ENCODE assay signal across 8 cellular contexts in the genomic region with DNA sequence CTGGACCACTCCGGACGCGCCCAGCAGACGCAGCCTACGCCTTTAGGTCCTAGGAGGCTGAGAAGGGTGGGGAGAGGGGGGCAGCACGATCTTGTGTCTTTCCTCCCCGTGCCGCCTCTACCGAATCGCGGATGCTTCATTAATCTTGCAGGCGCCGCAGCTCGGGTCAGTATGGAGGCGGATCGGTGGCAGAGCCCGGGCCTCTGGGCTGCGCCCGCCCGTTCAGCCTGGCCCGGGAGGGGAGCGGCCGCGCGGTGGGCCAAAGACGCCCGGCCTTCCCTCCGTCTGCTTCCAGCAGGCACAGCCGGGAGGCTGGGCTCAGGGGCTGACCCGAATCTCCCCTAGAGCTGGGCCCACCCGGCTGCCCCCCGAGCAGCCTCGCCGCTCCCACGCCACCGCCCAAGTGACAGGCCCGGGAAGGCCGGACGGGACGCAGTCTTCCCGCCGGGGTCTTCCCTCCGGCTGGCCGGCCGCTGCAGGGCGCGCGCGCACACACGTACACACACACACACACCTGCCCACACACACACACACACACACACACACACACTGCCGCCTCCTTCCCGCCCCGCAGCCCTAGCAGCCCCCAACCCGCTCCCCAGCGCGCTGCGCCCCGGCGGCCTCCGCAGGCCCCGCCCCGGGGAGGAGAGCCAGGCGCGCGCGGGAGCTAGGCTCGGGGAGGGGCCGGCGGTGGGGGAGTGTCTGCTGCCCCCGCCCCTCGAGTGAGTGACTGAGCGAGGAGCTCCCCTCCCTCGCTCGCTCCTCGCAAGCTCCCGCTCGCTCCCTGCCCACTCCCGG. TPM values are rescaled to one million over a fixed set of nuclear protein-coding genes. Genes with fewer than 3 reads are reported as not detected.
A peak's percentile ranks its signal among the peaks of the same experiment; 100 is the strongest.
DNase-seq lines count a peak whose midpoint lies in the region; ATAC-seq and FAIRE-seq lines count a peak whose summit lies in the region.

A gene with protein sequence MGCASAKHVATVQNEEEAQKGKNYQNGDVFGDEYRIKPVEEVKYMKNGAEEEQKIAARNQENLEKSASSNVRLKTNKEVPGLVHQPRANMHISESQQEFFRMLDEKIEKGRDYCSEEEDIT (plus strand): TSS at position 759 of the 798 bp plus-strand sequence. CDS start 90,481 bp downstream, outside the sequence.

- peak within 1 kb of the TSS; percentile 71 for H3K4me3 ChIP-seq in SJCRH30
- peak within 1 kb of the TSS; percentile 99 for H3K4me3 ChIP-seq in neuron (ENCODE audit: low read length)
- peak within 1 kb of the TSS; percentile 80 to 93 for H3K4me3 ChIP-seq in stomach smooth muscle (ENCODE audit: low read length in 2 of 2)

- H3K9me3 Mint-ChIP-seq in activated naive CD4-positive, alpha-beta T cell treated with anti-CD3 and anti-CD28 coated beads, Interleukin-2, amount 10 ng/mL, durations not matched to agents 7 days and 5 days: no peaks in the 10 kb centered on the region

- no peak within 1 kb of the TSS; the same call in 1 of the 2 replicates for H3K27ac ChIP-seq in SJCRH30
- H3K27ac ChIP-seq in stomach smooth muscle (ENCODE audit: low read length): peak within 1 kb of the TSS; percentile 77

- H3K27me3 Mint-ChIP-seq in activated naive CD4-positive, alpha-beta T cell treated with anti-CD3 and anti-CD28 coated beads, Interleukin-2, amount 10 ng/mL, durations not matched to agents 7 days and 5 days: peaks cover 82% of the 10 kb centered on the region

- H3K4me1 Mint-ChIP-seq in activated naive CD4-positive, alpha-beta T cell treated with anti-CD3 and anti-CD28 coated beads, Interleukin-2, amount 10 ng/mL, durations not matched to agents 7 days and 5 days: peaks cover 18% of the 10 kb centered on the region

- peaks cover 3% of the 10 kb centered on the region for H3K36me3 Mint-ChIP-seq in activated naive CD4-positive, alpha-beta T cell treated with anti-CD3 and anti-CD28 coated beads, Interleukin-2, amount 10 ng/mL, durations not matched to agents 7 days and 5 days

- peak within 1 kb of the TSS; percentile 99 for H2AFZ ChIP-seq in neuron (ENCODE audit: low read depth, low read length)

- H3K27me3 ChIP-seq in SJCRH30 (no peaks in the 10 kb centered on the region; the same call in 1 of the 2 replicates), neuron (ENCODE audit: insufficient read depth, low read length) (no peaks in the 10 kb centered on the region), stomach smooth muscle (ENCODE audit: control insufficient read depth in 1 of 2, insufficient read depth in 2 of 2, low read length in 2 of 2) (no peaks in the 10 kb centered on the region)

- H3K36me3 ChIP-seq in SJCRH30 (no peaks in the 10 kb centered on the region), neuron (ENCODE audit: insufficient read depth, low read length) (no peaks in the 10 kb centered on the region), stomach smooth muscle (ENCODE audit: control insufficient read depth in 2 of 2, insufficient read depth in 2 of 2, low read length in 2 of 2) (no peaks in the 10 kb centered on the region)

- no peaks in the 10 kb centered on the region; the same call in 1 of the 2 replicates for H3K4me1 ChIP-seq in SJCRH30
- peaks cover 32% of the 10 kb centered on the region for H3K4me1 ChIP-seq in neuron (ENCODE audit: insufficient read depth, low read length)
- peaks cover 15% of the 10 kb centered on the region for H3K4me1 ChIP-seq in stomach smooth muscle (ENCODE audit: control insufficient read depth, insufficient read depth, low read length)

- peak; percentile 71 for DNase-seq in DMS153 treated with DMSO at 0.1 percent for 48 hours (lab: John Stamatoyannopoulos, UW; ENCODE audit: unreplicated experiment)
- peak; percentile 39 to 55 for DNase-seq in Kasumi-1 (lab: John Stamatoyannopoulos, UW)
- peak; percentile 80 to 82 for DNase-seq in SJCRH30
- peak; percentile 84 for DNase-seq in activated naive CD4-positive, alpha-beta T cell treated with anti-CD3 and anti-CD28 coated beads, Interleukin-2, amount 10 ng/mL, durations not matched to agents 7 days and 5 days
- DNase-seq in frontal cortex (ENCODE audit: low spot score in 2 of 2): peak; percentile 87 to 88

- peak within 1 kb of the TSS; percentile 74 to 80 for H3K9ac ChIP-seq in stomach smooth muscle (ENCODE audit: low read length in 2 of 2)

- FAIRE-seq in frontal cortex (lab: Jason Lieb, UNC): no peak

- H3K4me3 Mint-ChIP-seq in activated naive CD4-positive, alpha-beta T cell treated with anti-CD3 and anti-CD28 coated beads, Interleukin-2, amount 10 ng/mL, durations not matched to agents 7 days and 5 days: peak within 1 kb of the TSS; percentile 69

- CTCF ChIA-PET in activated naive CD4-positive, alpha-beta T cell treated with anti-CD3 and anti-CD28 coated beads, Interleukin-2, amount 10 ng/mL, durations not matched to agents 7 days and 5 days (lab: Charles Lee): no interaction called here

- ATAC-seq in GM21786 (IDR thresholded peaks at IDR 0.05; ENCODE audit: unreplicated experiment): peak; percentile 65

- H3K27ac Mint-ChIP-seq in activated naive CD4-positive, alpha-beta T cell treated with anti-CD3 and anti-CD28 coated beads, Interleukin-2, amount 10 ng/mL, durations not matched to agents 7 days and 5 days: no peak within 1 kb of the TSS

- H3K9me3 ChIP-seq in SJCRH30 (replicated peaks) (no peaks in the 10 kb centered on the region), neuron (ENCODE audit: low read length) (no peaks in the 10 kb centered on the region), stomach smooth muscle (ENCODE audit: control insufficient read depth in 2 of 2, low read length in 2 of 2) (no peaks in the 10 kb centered on the region)

RNA-seq across cellular contexts. Expression of the gene that starts here (rescaled TPM):
- total RNA-seq in SJCRH30 (2014; rRNA removed; shearing (Covaris generic)): 5.8 and 7.5 TPM in 2 replicates
- 24.9 TPM for total RNA-seq in frontal cortex
